9 cellular contexts compared by ENCODE assay signal in genomic region chr5:127442085-127442484, GRCh38.
DNase-seq lines count a peak whose midpoint lies in the region; ATAC-seq and TF ChIP-seq lines count a peak whose summit lies in the region.
"Had no signal": no experiment of that assay in that cellular context is flagged by ENCODE, and none has a peak within 500 bp of the region (broad histone marks: within the 10 kb centered on the region; RNA-seq: fewer than 3 reads in every experiment).

No MANE protein-coding gene starts in this region.

- no peaks in the 10 kb centered on the region for H3K9me3 Mint-ChIP-seq in mesothelial cell of epicardium

- WGBS in body of pancreas, 2 donors = 37% methylated on average over 3 of the region's 3 CpGs
- no CpG with 5 or more reads among the region's 3 CpGs for WGBS in neuronal stem cell (ENCODE audit: extremely low coverage in 2 of 2, insufficient read length in 2 of 2, insufficient replicate concordance in 1 of 2), 2 donors

- H4K91ac ChIP-seq in neuronal stem cell (ENCODE audit: low read depth, low read length, poor library complexity) = no peak overlapping the region

- H3K79me1 ChIP-seq in neuronal stem cell (ENCODE audit: low read depth, low read length) = no peaks in the 10 kb centered on the region

- H3K36me3 ChIP-seq in body of pancreas (replicated peaks in 1 of 2; ENCODE audit: insufficient read depth in 1 of 2, low read depth in 2 of 2) (no peaks in the 10 kb centered on the region), neuronal stem cell (replicated peaks in 1 of 2; ENCODE audit: control insufficient read depth in 2 of 2, insufficient read depth in 2 of 2, low read length in 2 of 2) (no peaks in the 10 kb centered on the region), WERI-Rb-1 (no peaks in the 10 kb centered on the region)

- H3K27me3 ChIP-seq in body of pancreas (no peaks in the 10 kb centered on the region), neuronal stem cell (ENCODE audit: control insufficient read depth in 3 of 3, insufficient read depth in 3 of 3, low read depth in 1 of 3, low read length in 3 of 3) (no peaks in the 10 kb centered on the region), WERI-Rb-1 (ENCODE audit: insufficient read depth, low read depth, severe bottlenecking) (no peaks in the 10 kb centered on the region)

- H4K8ac ChIP-seq in neuronal stem cell (ENCODE audit: low read depth, low read length) = no peak overlapping the region

- H2AFZ ChIP-seq in neuronal stem cell (ENCODE audit: low read length) = no peak overlapping the region

- H3K14ac ChIP-seq in neuronal stem cell (ENCODE audit: low read length) = no peak overlapping the region

- intact Hi-C loops in body of pancreas (cut with DNase I) = no loop called here

- H3K4me2 ChIP-seq in neuronal stem cell (ENCODE audit: insufficient read depth, low read length, poor library complexity, severe bottlenecking) = no peak overlapping the region

- H2AK5ac ChIP-seq in neuronal stem cell (ENCODE audit: low read depth, low read length) = no peak overlapping the region

- H3K36me3 Mint-ChIP-seq in mesothelial cell of epicardium = no peaks in the 10 kb centered on the region

- H2BK5ac ChIP-seq in neuronal stem cell (ENCODE audit: low read length) = no peak overlapping the region

- H3K23ac ChIP-seq in neuronal stem cell (ENCODE audit: low read depth, low read length, poor library complexity) = no peak overlapping the region

- no peak for ATAC-seq in body of pancreas

- TF ChIP-seq POLR2A in body of pancreas (IDR thresholded peaks at IDR 0.05) = no peak

- H2BK15ac ChIP-seq in neuronal stem cell (ENCODE audit: low read length) = no peak overlapping the region

- H3K9me3 ChIP-seq in body of pancreas (no peaks in the 10 kb centered on the region), neuronal stem cell (replicated peaks in 1 of 2; ENCODE audit: control insufficient read depth in 2 of 2, insufficient read depth in 1 of 2, low read depth in 1 of 2, low read length in 2 of 2) (no peaks in the 10 kb centered on the region), WERI-Rb-1 (ENCODE audit: severe bottlenecking) (no peaks in the 10 kb centered on the region)

- no peak overlapping the region for H3K18ac ChIP-seq in neuronal stem cell (ENCODE audit: low read length)

- H3K4me3 Mint-ChIP-seq in mesothelial cell of epicardium = no peak overlapping the region

- peaks cover 19% of the 10 kb centered on the region for H3K4me1 Mint-ChIP-seq in mesothelial cell of epicardium

- peaks cover 2% of the 10 kb centered on the region for H3K27me3 Mint-ChIP-seq in mesothelial cell of epicardium (ENCODE audit: low read depth)

- H3K4me3 ChIP-seq in LNCaP clone FGC (ENCODE audit: low read depth, low read length) (no peak overlapping the region), body of pancreas (no peak overlapping the region), neuronal stem cell (ENCODE audit: low read length in 2 of 2) (no peak overlapping the region), WERI-Rb-1 (ENCODE audit: low read depth, low read length) (no peak overlapping the region)

- DNase-seq in EL (peak; percentile 34), LNCaP clone FGC (ENCODE audit: low read depth) (no peak), body of pancreas (no peak), mesothelial cell of epicardium (ENCODE audit: low spot score in 2 of 2, unreplicated experiment in 2 of 2) (no peak), neuronal stem cell (ENCODE audit: low spot score) (no peak), GM19240 (ENCODE audit: insufficient read length, low spot score) (no peak), WERI-Rb-1 (no peak)
- DNase-seq in effector CD8-positive, alpha-beta T cell (lab: John Stamatoyannopoulos, UW) = no peak
- DNase-seq: activated CD4-positive, alpha-beta T cell treated with anti-CD3 and anti-CD28 coated beads, Interleukin-2, amount 50 U/mL, for 4 hours had no signal

- no peak overlapping the region for H3K9ac ChIP-seq in neuronal stem cell (ENCODE audit: low read depth, low read length, poor library complexity)

- H3K27ac Mint-ChIP-seq in mesothelial cell of epicardium = no peak overlapping the region

- TF ChIP-seq CTCF in LNCaP clone FGC (IDR thresholded peaks at IDR 0.05; ENCODE audit: control insufficient read depth, extremely low read depth, insufficient read depth) (peak; percentile 37; the same call in 1 of the 2 replicates), body of pancreas (IDR thresholded peaks at IDR 0.05) (peak in 4 of 7 experiments; percentile 26 to 35 (median 30)), mesothelial cell of epicardium (IDR thresholded peaks at IDR 0.05; ENCODE audit: unreplicated experiment) (peak; percentile 56), WERI-Rb-1 (IDR thresholded peaks at IDR 0.05; ENCODE audit: low read depth, low read length) (no peak)

- H2BK12ac ChIP-seq in neuronal stem cell (ENCODE audit: low read length) = no peak overlapping the region

- no peak overlapping the region for H2BK120ac ChIP-seq in neuronal stem cell (ENCODE audit: low read depth, low read length)

- no peaks in the 10 kb centered on the region for H3K4me1 ChIP-seq in body of pancreas
- peaks cover 4 to 8% of the 10 kb centered on the region in 2 donors for H3K4me1 ChIP-seq in neuronal stem cell (ENCODE audit: control insufficient read depth in 2 of 2, insufficient read depth in 1 of 2, low read depth in 1 of 2, low read length in 2 of 2)

- H3K27ac ChIP-seq in body of pancreas (no peak overlapping the region), neuronal stem cell (replicated peaks; ENCODE audit: low read length) (no peak overlapping the region), WERI-Rb-1 (no peak overlapping the region)

- H3K4ac ChIP-seq in neuronal stem cell (ENCODE audit: low read length) = no peak overlapping the region
